In genomic region chr12:3732901-3733300, GRCh38 we compare ENCODE assay signal across 14 cellular contexts. TPM values are rescaled to one million over a fixed set of nuclear protein-coding genes. Genes with fewer than 3 reads are reported as not detected.
DNase-seq lines count a peak whose midpoint lies in the region; ATAC-seq and TF ChIP-seq lines count a peak whose summit lies in the region.
"Had no signal": no experiment of that assay in that cellular context is flagged by ENCODE, and none has a peak within 500 bp of the region (broad histone marks: within the 10 kb centered on the region; RNA-seq: fewer than 3 reads in every experiment).

No MANE protein-coding gene starts in this region.

- H3K36me3 ChIP-seq in RWPE2 (ENCODE audit: low read depth) (no peaks in the 10 kb centered on the region), mucosa of rectum (ENCODE audit: control insufficient read depth in 2 of 2, insufficient read depth in 2 of 2, low read length in 2 of 2) (peaks cover 5 to 27% of the 10 kb centered on the region in 2 donors)

- H3K4me3 ChIP-seq in LNCaP clone FGC (ENCODE audit: low read depth, low read length) = no peak overlapping the region
- H3K4me3 ChIP-seq in RWPE2 (ENCODE audit: severe bottlenecking) = no peak overlapping the region
- H3K4me3 ChIP-seq in mucosa of rectum (ENCODE audit: low read length in 2 of 2) = peak overlapping the region; percentile 66
- H3K4me3 ChIP-seq: body of pancreas had no signal

- H3K4me3 Mint-ChIP-seq in glutamatergic neuron (ENCODE audit: unreplicated experiment) = no peak overlapping the region
- H3K4me3 Mint-ChIP-seq: activated naive CD4-positive, alpha-beta T cell treated with anti-CD3 and anti-CD28 coated beads, Interleukin-2, amount 50 U/mL, for 24 hours; activated T-cell treated with anti-CD3 and anti-CD28 coated beads, Interleukin-2, amount 50 U/mL, for 24 hours; memory B cell had no signal

- H3K27me3 Mint-ChIP-seq in glutamatergic neuron (ENCODE audit: unreplicated experiment) = no peaks in the 10 kb centered on the region
- H3K27me3 Mint-ChIP-seq: activated naive CD4-positive, alpha-beta T cell treated with anti-CD3 and anti-CD28 coated beads, Interleukin-2, amount 50 U/mL, for 24 hours; activated T-cell treated with anti-CD3 and anti-CD28 coated beads, Interleukin-2, amount 50 U/mL, for 24 hours; memory B cell had no signal

- no peaks in the 10 kb centered on the region for H3K9me3 Mint-ChIP-seq in glutamatergic neuron (ENCODE audit: unreplicated experiment)
- H3K9me3 Mint-ChIP-seq: activated naive CD4-positive, alpha-beta T cell treated with anti-CD3 and anti-CD28 coated beads, Interleukin-2, amount 50 U/mL, for 24 hours; activated T-cell treated with anti-CD3 and anti-CD28 coated beads, Interleukin-2, amount 50 U/mL, for 24 hours; memory B cell had no signal

- peak overlapping the region; percentile 58 to 62 for H3K9ac ChIP-seq in mucosa of rectum (ENCODE audit: low read depth in 1 of 2, low read length in 2 of 2)

- TF ChIP-seq CTCF in LNCaP clone FGC (IDR thresholded peaks at IDR 0.05; ENCODE audit: control insufficient read depth, extremely low read depth, insufficient read depth) (no peak), RWPE2 (IDR thresholded peaks at IDR 0.05; ENCODE audit: poor library complexity, severe bottlenecking) (no peak), glutamatergic neuron (IDR thresholded peaks at IDR 0.05; ENCODE audit: partially characterized antibody, unreplicated experiment) (no peak)

- no peak overlapping the region for H3K27ac Mint-ChIP-seq in glutamatergic neuron (ENCODE audit: unreplicated experiment)
- H3K27ac Mint-ChIP-seq: activated naive CD4-positive, alpha-beta T cell treated with anti-CD3 and anti-CD28 coated beads, Interleukin-2, amount 50 U/mL, for 24 hours; activated T-cell treated with anti-CD3 and anti-CD28 coated beads, Interleukin-2, amount 50 U/mL, for 24 hours; memory B cell had no signal

- H3K4me1 ChIP-seq in RWPE2 (ENCODE audit: insufficient read depth, poor library complexity, severe bottlenecking) (peaks cover 3% of the 10 kb centered on the region), mucosa of rectum (ENCODE audit: control insufficient read depth in 2 of 2, insufficient read depth in 2 of 2, low read length in 2 of 2) (peaks cover 21 to 27% of the 10 kb centered on the region in 2 donors)
- H3K4me1 ChIP-seq: body of pancreas had no signal

- ATAC-seq in RWPE2 (ENCODE audit: low read depth) (peak; percentile 27; the same call in 1 of the 3 replicates), GM18505 (IDR thresholded peaks at IDR 0.05; ENCODE audit: unreplicated experiment) (no peak), GM21528 (IDR thresholded peaks at IDR 0.05; ENCODE audit: low FRiP score, unreplicated experiment) (no peak)
- ATAC-seq: body of pancreas, HepG2 had no signal

- peaks cover 12% of the 10 kb centered on the region for H3K4me1 Mint-ChIP-seq in glutamatergic neuron (ENCODE audit: low read depth, unreplicated experiment)

- H3K27ac ChIP-seq in RWPE2 (ENCODE audit: poor library complexity, severe bottlenecking) (no peak overlapping the region), mucosa of rectum (ENCODE audit: low read depth in 2 of 2, low read length in 2 of 2) (peak overlapping the region; percentile 82 to 85)
- H3K27ac ChIP-seq: body of pancreas had no signal

- no peaks in the 10 kb centered on the region for H3K27me3 ChIP-seq in RWPE2 (ENCODE audit: insufficient read depth, poor library complexity, severe bottlenecking)
- no peaks in the 10 kb centered on the region for H3K27me3 ChIP-seq in mucosa of rectum (ENCODE audit: control insufficient read depth in 2 of 2, insufficient read depth in 2 of 2, low read length in 2 of 2)
- H3K27me3 ChIP-seq: body of pancreas had no signal

- peak; percentile 31 for DNase-seq in COR-L47 (lab: John Stamatoyannopoulos, UW)
- DNase-seq in LNCaP clone FGC (ENCODE audit: low read depth) = peak; percentile 17
- DNase-seq in RWPE2 (ENCODE audit: low spot score) = no peak
- no peak for DNase-seq in glutamatergic neuron
- DNase-seq: activated T-cell treated with anti-CD3 and anti-CD28 coated beads, Interleukin-2, amount 50 U/mL, for 24 hours; NCI-H2171; SHP77 treated with DMSO at 0.1 percent for 48 hours had no signal

- TF ChIP-seq POLR2A in GM18505 (IDR thresholded peaks at IDR 0.05; ENCODE audit: borderline replicate concordance, extremely low read depth, insufficient read depth, insufficient read length) = no peak

- no peaks in the 10 kb centered on the region for H3K9me3 ChIP-seq in RWPE2 (ENCODE audit: severe bottlenecking)
- H3K9me3 ChIP-seq in mucosa of rectum (ENCODE audit: control insufficient read depth in 2 of 2, low read length in 2 of 2) = no peaks in the 10 kb centered on the region
- H3K9me3 ChIP-seq: body of pancreas had no signal

- no peaks in the 10 kb centered on the region for H3K36me3 Mint-ChIP-seq in glutamatergic neuron (ENCODE audit: unreplicated experiment)

RNA-seq across cellular contexts. Expression of gene CRACR2A, which starts 20.0 kb away (rescaled TPM):
- 4.5 TPM for total RNA-seq in glutamatergic neuron (ENCODE audit: unreplicated experiment)

Comparison
In these comparisons a context has a peak if more than half of its experiments do, and no peak if none do; other contexts are left out.
1. DNase-seq: peak in COR-L47 (single experiment) and LNCaP clone FGC (single experiment); none in RWPE2 (single experiment) and glutamatergic neuron (single experiment).
2. H3K4me3 ChIP-seq: peak in mucosa of rectum (2 of 2); none in LNCaP clone FGC (single experiment) and RWPE2 (single experiment).